8 cellular contexts compared by ENCODE assay signal in the genomic region with DNA sequence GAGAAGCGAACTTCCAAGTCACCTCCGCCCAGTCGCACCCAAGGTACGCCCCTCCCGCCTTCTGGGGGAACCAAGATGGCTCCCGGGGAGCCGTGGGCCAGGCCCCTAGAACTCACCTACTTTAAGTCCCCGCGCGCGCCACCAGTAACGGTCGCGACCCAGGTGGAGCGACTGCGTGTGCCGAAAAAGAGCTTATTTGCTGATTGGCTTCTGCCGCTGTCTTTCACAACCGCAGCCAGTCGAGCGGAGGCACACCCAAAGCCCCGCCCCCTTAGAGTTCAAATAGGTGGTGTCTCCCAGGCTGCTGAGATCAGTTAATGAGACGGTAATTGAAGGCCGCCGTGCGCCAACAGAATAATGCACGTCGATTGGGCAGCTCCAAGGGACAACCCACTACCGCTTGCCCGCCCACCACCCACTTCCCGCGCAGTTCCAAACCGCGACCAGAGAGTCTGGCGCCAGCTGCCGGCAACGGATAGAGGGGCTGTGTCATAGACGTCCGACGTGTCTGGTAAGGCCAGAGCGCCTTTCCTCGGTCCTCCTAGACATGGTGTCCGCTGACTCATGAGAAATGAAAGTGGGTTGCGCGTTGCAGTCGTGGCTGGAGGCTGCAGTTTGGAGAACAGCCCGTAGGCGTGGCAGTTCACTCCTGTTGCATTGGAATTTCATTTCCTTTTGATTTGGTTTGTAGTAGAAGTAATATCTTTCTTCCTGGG. TPM values are rescaled to one million over a fixed set of nuclear protein-coding genes. Genes with fewer than 3 reads are reported as not detected.
A peak's percentile ranks its signal among the peaks of the same experiment; 100 is the strongest.
DNase-seq lines count a peak whose midpoint lies in the region; ATAC-seq, FAIRE-seq and TF ChIP-seq lines count a peak whose summit lies in the region.

A gene with protein sequence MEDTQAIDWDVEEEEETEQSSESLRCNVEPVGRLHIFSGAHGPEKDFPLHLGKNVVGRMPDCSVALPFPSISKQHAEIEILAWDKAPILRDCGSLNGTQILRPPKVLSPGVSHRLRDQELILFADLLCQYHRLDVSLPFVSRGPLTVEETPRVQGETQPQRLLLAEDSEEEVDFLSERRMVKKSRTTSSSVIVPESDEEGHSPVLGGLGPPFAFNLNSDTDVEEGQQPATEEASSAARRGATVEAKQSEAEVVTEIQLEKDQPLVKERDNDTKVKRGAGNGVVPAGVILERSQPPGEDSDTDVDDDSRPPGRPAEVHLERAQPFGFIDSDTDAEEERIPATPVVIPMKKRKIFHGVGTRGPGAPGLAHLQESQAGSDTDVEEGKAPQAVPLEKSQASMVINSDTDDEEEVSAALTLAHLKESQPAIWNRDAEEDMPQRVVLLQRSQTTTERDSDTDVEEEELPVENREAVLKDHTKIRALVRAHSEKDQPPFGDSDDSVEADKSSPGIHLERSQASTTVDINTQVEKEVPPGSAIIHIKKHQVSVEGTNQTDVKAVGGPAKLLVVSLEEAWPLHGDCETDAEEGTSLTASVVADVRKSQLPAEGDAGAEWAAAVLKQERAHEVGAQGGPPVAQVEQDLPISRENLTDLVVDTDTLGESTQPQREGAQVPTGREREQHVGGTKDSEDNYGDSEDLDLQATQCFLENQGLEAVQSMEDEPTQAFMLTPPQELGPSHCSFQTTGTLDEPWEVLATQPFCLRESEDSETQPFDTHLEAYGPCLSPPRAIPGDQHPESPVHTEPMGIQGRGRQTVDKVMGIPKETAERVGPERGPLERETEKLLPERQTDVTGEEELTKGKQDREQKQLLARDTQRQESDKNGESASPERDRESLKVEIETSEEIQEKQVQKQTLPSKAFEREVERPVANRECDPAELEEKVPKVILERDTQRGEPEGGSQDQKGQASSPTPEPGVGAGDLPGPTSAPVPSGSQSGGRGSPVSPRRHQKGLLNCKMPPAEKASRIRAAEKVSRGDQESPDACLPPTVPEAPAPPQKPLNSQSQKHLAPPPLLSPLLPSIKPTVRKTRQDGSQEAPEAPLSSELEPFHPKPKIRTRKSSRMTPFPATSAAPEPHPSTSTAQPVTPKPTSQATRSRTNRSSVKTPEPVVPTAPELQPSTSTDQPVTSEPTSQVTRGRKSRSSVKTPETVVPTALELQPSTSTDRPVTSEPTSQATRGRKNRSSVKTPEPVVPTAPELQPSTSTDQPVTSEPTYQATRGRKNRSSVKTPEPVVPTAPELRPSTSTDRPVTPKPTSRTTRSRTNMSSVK (N-terminal part only) (minus strand): TSS at position 153 of the 716 bp plus-strand sequence. CDS start 2,106 bp downstream, outside the sequence.

- ATAC-seq in HG03457 (IDR thresholded peaks at IDR 0.05; ENCODE audit: unreplicated experiment), result peak; percentile 54

- H3K36me3 ChIP-seq in BJ (ENCODE audit: control insufficient read depth, insufficient read depth, low read length), result peaks cover 7% of the 10 kb centered on the region

- POLR2A ChIA-PET in BJ (lab: Charles Lee), result interaction anchor here (0.5 to 1.3 kb wide), 9 partner anchors 11 to 129 kb away, joined by 3 to 27 read pairs (median 4); a partner anchor contains a TSS

- CTCF ChIA-PET in BJ (lab: Yijun Ruan, JAX), result interaction anchor here (0.6 to 20.5 kb wide), 5 partner anchors 17 to 103 kb away, joined by 3 to 387 read pairs (median 4); a partner anchor contains a TSS

- DNase-seq in BJ (ENCODE audit: low read depth) (peak; percentile 99), GM19239 (ENCODE audit: insufficient read length, low spot score) (peak; percentile 76), NCI-H524 treated with DMSO at 0.1 percent for 48 hours (lab: John Stamatoyannopoulos, UW) (peak; percentile 99), kidney glomerular epithelial cell (lab: John Stamatoyannopoulos, UW) (peak; percentile 100)
- DNase-seq in activated CD4-positive, alpha-beta T cell treated with anti-CD3 and anti-CD28 coated beads for 4 hours, result peak; percentile 98 to 99
- DNase-seq in stimulated activated CD4-positive, alpha-beta T cell treated with anti-CD3 and anti-CD28 coated beads, Interleukin-1b, Interleukin-23, amount 100 ng/mL, for 1 hour (ENCODE audit: low read depth in 2 of 2), result peak; percentile 90 to 98

- H3K27ac ChIP-seq in cingulate gyrus (ENCODE audit: low read depth, low read length), result peak within 1 kb of the TSS; percentile 95

- peak; percentile 40 for TF ChIP-seq CTCF in BJ (IDR thresholded peaks at IDR 0.05; ENCODE audit: insufficient read depth, low read depth, low read length)

- peak; percentile 99 for FAIRE-seq in GM19239 (lab: Jason Lieb, UNC)

- no peaks in the 10 kb centered on the region for H3K27me3 ChIP-seq in BJ (ENCODE audit: control insufficient read depth, insufficient read depth, low read length)

- H3K4me3 ChIP-seq in BJ (ENCODE audit: low read depth, low read length), result peak within 1 kb of the TSS; percentile 63

RNA-seq across cellular contexts. Expression of the gene that starts here (rescaled TPM):
- polyA plus RNA-seq in BJ (2011; rRNA removed), result 5.1 and 7.5 TPM in 2 replicates
- 5.0 and 24.5 TPM in 2 replicates for polyA minus RNA-seq in BJ (2011; rRNA and poly(A)+ RNA removed)

Comparison
In these comparisons a context has a peak if more than half of its experiments do, and no peak if none do; other contexts are left out.
1. Peak in every context shown above with its lines: DNase-seq, ATAC-seq, H3K4me3 ChIP-seq and H3K27ac ChIP-seq.